1 cellular context compared by ENCODE assay signal in genomic region chr6:63578757-63579156, GRCh38.
TF ChIP-seq lines count a peak whose summit lies in the region.

No MANE protein-coding gene starts in this region.

TF ChIP-seq in HepG2, 621 proteins besides CTCF, POLR2A, EP300 and RAD21:
- TF ChIP-seq, protein P1, sequence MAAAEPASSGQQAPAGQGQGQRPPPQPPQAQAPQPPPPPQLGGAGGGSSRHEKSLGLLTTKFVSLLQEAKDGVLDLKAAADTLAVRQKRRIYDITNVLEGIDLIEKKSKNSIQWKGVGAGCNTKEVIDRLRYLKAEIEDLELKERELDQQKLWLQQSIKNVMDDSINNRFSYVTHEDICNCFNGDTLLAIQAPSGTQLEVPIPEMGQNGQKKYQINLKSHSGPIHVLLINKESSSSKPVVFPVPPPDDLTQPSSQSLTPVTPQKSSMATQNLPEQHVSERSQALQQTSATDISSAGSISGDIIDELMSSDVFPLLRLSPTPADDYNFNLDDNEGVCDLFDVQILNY (CRISPR knock-in tag; conservative IDR thresholded peaks at IDR 0.05): no peak
- TF ChIP-seq ZNF256 (CRISPR knock-in tag; conservative IDR thresholded peaks at IDR 0.05) (no peak), PCBP1 (IDR thresholded peaks at IDR 0.05; ENCODE audit: borderline replicate concordance, low read depth, low read length) (no peak), MBNL3 (CRISPR knock-in tag; conservative IDR thresholded peaks at IDR 0.05) (no peak), SMC3 (IDR thresholded peaks at IDR 0.05; ENCODE audit: low read length) (no peak), ZMYM3 (CRISPR knock-in tag; IDR thresholded peaks at IDR 0.05) (no peak), RBM22 (optimal IDR thresholded peaks at IDR 0.05; ENCODE audit: low read length) (peak; percentile 94), ZNF746 (CRISPR knock-in tag; IDR thresholded peaks at IDR 0.05) (no peak), ZKSCAN5 (CRISPR knock-in tag; IDR thresholded peaks at IDR 0.05) (no peak), ZNF598 (CRISPR knock-in tag; IDR thresholded peaks at IDR 0.05; ENCODE audit: borderline replicate concordance) (no peak), CENPT (CRISPR knock-in tag; IDR thresholded peaks at IDR 0.05; ENCODE audit: low read depth) (no peak), ARNTL (CRISPR knock-in tag; IDR thresholded peaks at IDR 0.05) (no peak), ZSCAN25 (CRISPR knock-in tag; IDR thresholded peaks at IDR 0.05) (no peak), POLR2AphosphoS2 (IDR thresholded peaks at IDR 0.05; ENCODE audit: low read depth, low read length) (0 out of 2 replicates have a peak, but pooled peaks have one; percentile 19), MEIS1 (CRISPR knock-in tag; IDR thresholded peaks at IDR 0.05; ENCODE audit: borderline replicate concordance) (no peak), THAP11 (CRISPR knock-in tag; IDR thresholded peaks at IDR 0.05) (no peak), JARID2 (CRISPR knock-in tag; IDR thresholded peaks at IDR 0.05; ENCODE audit: insufficient replicate concordance) (no peak), NONO (IDR thresholded peaks at IDR 0.05) (no peak), NONO (CRISPR knock-in tag; conservative IDR thresholded peaks at IDR 0.05) (no peak), NFE2L2 (IDR thresholded peaks at IDR 0.05; ENCODE audit: low read length) (no peak), RBFOX2 (IDR thresholded peaks at IDR 0.05; ENCODE audit: low read depth, low read length) (peak; percentile 63), U2AF2 (IDR thresholded peaks at IDR 0.05; ENCODE audit: low read depth, low read length) (no peak), KAT2B (IDR thresholded peaks at IDR 0.05; ENCODE audit: borderline replicate concordance, low read depth, low read length) (no peak), PHF20 (CRISPR knock-in tag; IDR thresholded peaks at IDR 0.05) (no peak), HNF4A (CRISPR knock-in tag; IDR thresholded peaks at IDR 0.05) (no peak), CREM (IDR thresholded peaks at IDR 0.05) (no peak), CREM (CRISPR knock-in tag; IDR thresholded peaks at IDR 0.05) (no peak), SIN3B (IDR thresholded peaks at IDR 0.05; ENCODE audit: low read length) (no peak), HNRNPUL1 (IDR thresholded peaks at IDR 0.05; ENCODE audit: low read depth, low read length) (peak; percentile 46; the same call in 1 of the 2 replicates), ZFP36L2 (CRISPR knock-in tag; IDR thresholded peaks at IDR 0.05) (no peak), HMGA1 (CRISPR knock-in tag; conservative IDR thresholded peaks at IDR 0.05) (no peak), FOXK1 (CRISPR knock-in tag; IDR thresholded peaks at IDR 0.05; ENCODE audit: borderline replicate concordance, low read depth) (no peak), POLR2AphosphoS5 (IDR thresholded peaks at IDR 0.05; ENCODE audit: low read depth, low read length) (0 out of 2 replicates have a peak, but pooled peaks have one; percentile 27), NFKBIZ (CRISPR knock-in tag; IDR thresholded peaks at IDR 0.05) (no peak), ZNF720 (CRISPR knock-in tag; IDR thresholded peaks at IDR 0.05) (no peak), SOX6 (IDR thresholded peaks at IDR 0.05) (no peak), SOX6 (CRISPR knock-in tag; IDR thresholded peaks at IDR 0.05) (no peak), MAFG (CRISPR knock-in tag; IDR thresholded peaks at IDR 0.05) (no peak), NFYC (CRISPR knock-in tag; IDR thresholded peaks at IDR 0.05) (no peak), ZBTB8A (CRISPR knock-in tag; IDR thresholded peaks at IDR 0.05; ENCODE audit: borderline replicate concordance, low read depth) (no peak), PHF21A (CRISPR knock-in tag; IDR thresholded peaks at IDR 0.05) (no peak), ZBTB33 (CRISPR knock-in tag; IDR thresholded peaks at IDR 0.05) (no peak), HIVEP1 (CRISPR knock-in tag; IDR thresholded peaks at IDR 0.05) (no peak), POLR2G (IDR thresholded peaks at IDR 0.05; ENCODE audit: low read depth, low read length) (peak; percentile 44; the same call in 1 of the 2 replicates), NKX3-1 (CRISPR knock-in tag; IDR thresholded peaks at IDR 0.05) (no peak)
- TF ChIP-seq, protein P2, sequence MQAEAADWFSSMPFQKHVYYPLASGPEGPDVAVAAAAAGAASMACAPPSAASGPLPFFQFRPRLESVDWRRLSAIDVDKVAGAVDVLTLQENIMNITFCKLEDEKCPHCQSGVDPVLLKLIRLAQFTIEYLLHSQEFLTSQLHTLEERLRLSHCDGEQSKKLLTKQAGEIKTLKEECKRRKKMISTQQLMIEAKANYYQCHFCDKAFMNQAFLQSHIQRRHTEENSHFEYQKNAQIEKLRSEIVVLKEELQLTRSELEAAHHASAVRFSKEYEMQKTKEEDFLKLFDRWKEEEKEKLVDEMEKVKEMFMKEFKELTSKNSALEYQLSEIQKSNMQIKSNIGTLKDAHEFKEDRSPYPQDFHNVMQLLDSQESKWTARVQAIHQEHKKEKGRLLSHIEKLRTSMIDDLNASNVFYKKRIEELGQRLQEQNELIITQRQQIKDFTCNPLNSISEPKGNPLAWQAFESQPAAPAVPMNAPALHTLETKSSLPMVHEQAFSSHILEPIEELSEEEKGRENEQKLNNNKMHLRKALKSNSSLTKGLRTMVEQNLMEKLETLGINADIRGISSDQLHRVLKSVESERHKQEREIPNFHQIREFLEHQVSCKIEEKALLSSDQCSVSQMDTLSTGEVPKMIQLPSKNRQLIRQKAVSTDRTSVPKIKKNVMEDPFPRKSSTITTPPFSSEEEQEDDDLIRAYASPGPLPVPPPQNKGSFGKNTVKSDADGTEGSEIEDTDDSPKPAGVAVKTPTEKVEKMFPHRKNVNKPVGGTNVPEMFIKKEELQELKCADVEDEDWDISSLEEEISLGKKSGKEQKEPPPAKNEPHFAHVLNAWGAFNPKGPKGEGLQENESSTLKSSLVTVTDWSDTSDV (CRISPR knock-in tag; IDR thresholded peaks at IDR 0.05): no peak
- TF ChIP-seq, protein P3, sequence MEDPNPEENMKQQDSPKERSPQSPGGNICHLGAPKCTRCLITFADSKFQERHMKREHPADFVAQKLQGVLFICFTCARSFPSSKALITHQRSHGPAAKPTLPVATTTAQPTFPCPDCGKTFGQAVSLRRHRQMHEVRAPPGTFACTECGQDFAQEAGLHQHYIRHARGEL (CRISPR knock-in tag; IDR thresholded peaks at IDR 0.05): no peak
